Comparison of ENCODE assay signal across 20 cellular contexts in the genomic region with DNA sequence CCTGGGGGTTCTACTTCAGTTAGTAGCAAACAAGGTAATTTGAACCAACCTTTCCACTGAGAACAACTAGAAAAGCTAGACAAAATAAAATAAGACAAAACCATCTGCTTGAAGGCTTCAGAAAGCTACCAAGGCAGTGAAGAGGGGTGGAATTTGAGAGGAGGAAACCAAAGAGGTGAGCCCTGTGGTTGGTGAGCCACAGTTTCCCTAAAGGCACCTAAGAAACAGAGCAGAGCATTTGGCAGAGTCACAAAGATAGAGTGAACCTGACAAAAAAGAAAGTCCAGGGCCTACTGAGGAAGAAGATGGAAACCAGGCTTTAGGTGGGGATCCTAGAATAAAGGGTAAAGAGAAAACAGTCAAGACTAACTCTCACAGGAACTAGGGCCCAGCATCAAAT.
"Had no signal": no experiment of that assay in that cellular context is flagged by ENCODE, and none has a peak within 500 bp of the region (broad histone marks: within the 10 kb centered on the region; RNA-seq: fewer than 3 reads in every experiment).

No MANE protein-coding gene starts in this region.

- H3K4me3 ChIP-seq: ascending aorta, coronary artery, gastroesophageal sphincter, heart right ventricle, right atrium auricular region, SJSA1, stomach, testis, upper lobe of left lung had no signal

- DNase-seq: activated CD4-positive, alpha-beta T cell treated with anti-CD3 and anti-CD28 coated beads, Interleukin-2, amount 50 U/mL, for 48 hours; activated CD8-positive, alpha-beta memory T cell treated with anti-CD3 and anti-CD28 coated beads, Interleukin-2, amount 50 U/mL, for 48 hours; activated naive CD4-positive, alpha-beta T cell; activated T-cell treated with anti-CD3 and anti-CD28 coated beads, Interleukin-2, amount 50 U/mL, for 48 hours; erythroblast; heart right ventricle; kidney glomerular epithelial cell; left ventricle myocardium superior; occipital lobe; posterior cingulate gyrus; stimulated activated CD4-positive, alpha-beta T cell treated with anti-CD3 and anti-CD28 coated beads, Interleukin-12 subunit alpha, Interleukin-12 subunit beta, amount 100 ng/mL, for 4 hours; stimulated activated CD4-positive, alpha-beta T cell treated with anti-CD3 and anti-CD28 coated beads, Interleukin-2, amount 100 ng/mL, for 48 hours; stomach; testis; upper lobe of left lung had no signal

- H3K27me3 ChIP-seq: ascending aorta, gastroesophageal sphincter, right atrium auricular region, SJSA1, stomach, testis, upper lobe of left lung had no signal

- ATAC-seq: gastroesophageal sphincter, heart right ventricle, left ventricle myocardium superior had no signal

- H3K4me1 ChIP-seq: gastroesophageal sphincter, right atrium auricular region, SJSA1, testis, upper lobe of left lung had no signal

- H3K36me3 ChIP-seq: ascending aorta, gastroesophageal sphincter, heart right ventricle, right atrium auricular region, SJSA1, upper lobe of left lung had no signal

- H3K9me3 ChIP-seq: gastroesophageal sphincter, SJSA1, testis had no signal

- H3K27ac ChIP-seq: ascending aorta, coronary artery, gastroesophageal sphincter, heart right ventricle, right atrium auricular region, SJSA1, stomach, testis, upper lobe of left lung had no signal
